In the genomic region with DNA sequence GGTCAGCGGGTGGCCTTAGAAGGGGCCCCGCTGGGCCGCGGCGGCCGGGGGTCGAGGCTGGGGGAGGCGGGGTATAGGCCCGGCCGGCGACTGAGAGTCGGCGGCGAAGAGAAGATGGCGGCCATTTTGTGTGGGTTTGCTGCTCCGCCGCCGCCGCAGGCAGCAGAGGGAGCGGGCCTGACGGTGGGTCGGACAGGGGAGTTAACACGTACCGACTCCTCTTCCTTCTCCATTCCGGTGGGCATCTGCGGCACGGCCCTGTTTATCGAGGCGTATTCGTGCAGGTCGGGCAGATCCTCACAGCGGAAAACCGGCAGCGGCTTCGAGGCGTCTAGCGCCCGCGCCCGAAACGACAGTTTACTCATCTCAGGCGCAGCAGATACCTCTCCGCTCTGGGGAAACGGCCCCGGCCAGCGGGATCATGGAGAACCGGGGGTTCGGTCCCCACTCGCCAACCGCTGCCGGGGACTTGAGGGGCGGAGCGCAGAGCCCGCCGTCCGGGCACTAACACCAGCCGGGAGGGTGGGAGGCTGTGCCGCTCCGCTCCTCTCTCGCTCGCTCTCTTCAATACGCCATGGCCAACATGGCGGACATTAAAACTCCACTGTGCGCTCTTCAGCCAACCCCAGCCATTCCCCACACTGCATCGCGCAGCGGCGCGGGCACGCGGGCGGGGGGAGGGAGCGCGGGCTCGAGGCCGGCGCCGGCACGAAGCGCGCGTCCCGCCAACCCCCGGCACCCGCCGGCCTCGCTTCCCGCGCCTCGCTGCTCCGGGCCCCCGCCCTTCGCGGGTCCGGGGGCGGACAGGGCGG, we compare ENCODE assay signal across 8 cellular contexts. TPM values are rescaled to one million over a fixed set of nuclear protein-coding genes. Genes with fewer than 3 reads are reported as not detected.
DNase-seq lines count a peak whose midpoint lies in the region; ATAC-seq and FAIRE-seq lines count a peak whose summit lies in the region.

A gene with protein sequence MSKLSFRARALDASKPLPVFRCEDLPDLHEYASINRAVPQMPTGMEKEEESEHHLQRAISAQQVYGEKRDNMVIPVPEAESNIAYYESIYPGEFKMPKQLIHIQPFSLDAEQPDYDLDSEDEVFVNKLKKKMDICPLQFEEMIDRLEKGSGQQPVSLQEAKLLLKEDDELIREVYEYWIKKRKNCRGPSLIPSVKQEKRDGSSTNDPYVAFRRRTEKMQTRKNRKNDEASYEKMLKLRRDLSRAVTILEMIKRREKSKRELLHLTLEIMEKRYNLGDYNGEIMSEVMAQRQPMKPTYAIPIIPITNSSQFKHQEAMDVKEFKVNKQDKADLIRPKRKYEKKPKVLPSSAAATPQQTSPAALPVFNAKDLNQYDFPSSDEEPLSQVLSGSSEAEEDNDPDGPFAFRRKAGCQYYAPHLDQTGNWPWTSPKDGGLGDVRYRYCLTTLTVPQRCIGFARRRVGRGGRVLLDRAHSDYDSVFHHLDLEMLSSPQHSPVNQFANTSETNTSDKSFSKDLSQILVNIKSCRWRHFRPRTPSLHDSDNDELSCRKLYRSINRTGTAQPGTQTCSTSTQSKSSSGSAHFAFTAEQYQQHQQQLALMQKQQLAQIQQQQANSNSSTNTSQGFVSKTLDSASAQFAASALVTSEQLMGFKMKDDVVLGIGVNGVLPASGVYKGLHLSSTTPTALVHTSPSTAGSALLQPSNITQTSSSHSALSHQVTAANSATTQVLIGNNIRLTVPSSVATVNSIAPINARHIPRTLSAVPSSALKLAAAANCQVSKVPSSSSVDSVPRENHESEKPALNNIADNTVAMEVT (minus strand): TSS at position 608 of the 812 bp plus-strand sequence. CDS start 243 bp downstream, at position 365.

- ATAC-seq in GM21447 (IDR thresholded peaks at IDR 0.05; ENCODE audit: unreplicated experiment): peak; percentile 70
- peak; percentile 71 for ATAC-seq in activated T-helper 17 cell treated with anti-CD3 and anti-CD28 coated beads, Interleukin-2, amount 50 U/mL, for 72 hours (replicated peaks)
- peak; percentile 88 to 89 for ATAC-seq in natural killer cell treated with Interleukin-12 subunit alpha and Interleukin-12 subunit beta and Interleukin-15 and Interleukin-18, amount 100 ng/mL, for 72 hours
- ATAC-seq in stimulated activated naive CD8-positive, alpha-beta T cell treated with anti-CD3 and anti-CD28 coated beads, Interleukin-15, Interleukin-2, amounts not matched to agents 100 U/mL and 50 U/mL, for 24 hours: peak; percentile 73

- H3K36me3 Mint-ChIP-seq in activated T-helper 17 cell treated with anti-CD3 and anti-CD28 coated beads, Interleukin-2, amount 50 U/mL, for 72 hours (ENCODE audit: low read depth): peaks cover 53% of the 10 kb centered on the region
- peaks cover 4% of the 10 kb centered on the region for H3K36me3 Mint-ChIP-seq in natural killer cell treated with Interleukin-12 subunit alpha and Interleukin-12 subunit beta and Interleukin-15 and Interleukin-18, amount 100 ng/mL, for 72 hours

- no peak for FAIRE-seq in RCC 7860 (lab: Jason Lieb, UNC)

- H3K4me1 Mint-ChIP-seq in activated T-helper 17 cell treated with anti-CD3 and anti-CD28 coated beads, Interleukin-2, amount 50 U/mL, for 72 hours: peaks cover 34% of the 10 kb centered on the region
- H3K4me1 Mint-ChIP-seq in natural killer cell treated with Interleukin-12 subunit alpha and Interleukin-12 subunit beta and Interleukin-15 and Interleukin-18, amount 100 ng/mL, for 72 hours (ENCODE audit: low read depth in 2 of 2): peaks cover 33 to 52% of the 10 kb centered on the region in 2 donors

- peak within 1 kb of the TSS; percentile 97 for H3K27ac Mint-ChIP-seq in activated T-helper 17 cell treated with anti-CD3 and anti-CD28 coated beads, Interleukin-2, amount 50 U/mL, for 72 hours
- peak within 1 kb of the TSS; percentile 95 to 96 for H3K27ac Mint-ChIP-seq in natural killer cell treated with Interleukin-12 subunit alpha and Interleukin-12 subunit beta and Interleukin-15 and Interleukin-18, amount 100 ng/mL, for 72 hours

- peaks cover 10% of the 10 kb centered on the region for H3K36me3 ChIP-seq in HUES6 (ENCODE audit: control insufficient read depth, insufficient read depth, low read length)

- peak within 1 kb of the TSS; percentile 100 for H3K9ac ChIP-seq in HUES6 (ENCODE audit: low read length)

- DNase-seq in DMS153 treated with DMSO at 0.1 percent for 48 hours (lab: John Stamatoyannopoulos, UW; ENCODE audit: unreplicated experiment): peak; percentile 38
- peak; percentile 76 for DNase-seq in RCC 7860 (ENCODE audit: low spot score)
- peak; percentile 87 for DNase-seq in fibroblast of peridontal ligament (ENCODE audit: extremely low read depth)
- DNase-seq in natural killer cell treated with Interleukin-12 subunit alpha and Interleukin-12 subunit beta and Interleukin-15 and Interleukin-18, amount 100 ng/mL, for 72 hours (ENCODE audit: low spot score): peak; percentile 91
- peak; percentile 87 for DNase-seq in stimulated activated naive CD8-positive, alpha-beta T cell treated with anti-CD3 and anti-CD28 coated beads, Interleukin-15, Interleukin-2, amounts not matched to agents 100 U/mL and 50 U/mL, for 24 hours

- H3K27me3 Mint-ChIP-seq in activated T-helper 17 cell treated with anti-CD3 and anti-CD28 coated beads, Interleukin-2, amount 50 U/mL, for 72 hours: no peaks in the 10 kb centered on the region
- H3K27me3 Mint-ChIP-seq in natural killer cell treated with Interleukin-12 subunit alpha and Interleukin-12 subunit beta and Interleukin-15 and Interleukin-18, amount 100 ng/mL, for 72 hours: no peaks in the 10 kb centered on the region

- no peaks in the 10 kb centered on the region for H3K9me3 ChIP-seq in HUES6 (ENCODE audit: control insufficient read depth, insufficient read depth, low read depth, low read length)

- peaks cover 18% of the 10 kb centered on the region for H3K4me1 ChIP-seq in HUES6 (ENCODE audit: control insufficient read depth, insufficient read depth, low read length)

- H3K27me3 ChIP-seq in HUES6 (ENCODE audit: control insufficient read depth, insufficient read depth, low read length): no peaks in the 10 kb centered on the region

- no peaks in the 10 kb centered on the region for H3K9me3 Mint-ChIP-seq in activated T-helper 17 cell treated with anti-CD3 and anti-CD28 coated beads, Interleukin-2, amount 50 U/mL, for 72 hours
- no peaks in the 10 kb centered on the region for H3K9me3 Mint-ChIP-seq in natural killer cell treated with Interleukin-12 subunit alpha and Interleukin-12 subunit beta and Interleukin-15 and Interleukin-18, amount 100 ng/mL, for 72 hours

- peak within 1 kb of the TSS; percentile 100 for H3K27ac ChIP-seq in HUES6 (ENCODE audit: low read depth, low read length)

- H3K4me3 ChIP-seq in HUES6 (ENCODE audit: low read depth, low read length): peak within 1 kb of the TSS; percentile 91

- H3K4me3 Mint-ChIP-seq in activated T-helper 17 cell treated with anti-CD3 and anti-CD28 coated beads, Interleukin-2, amount 50 U/mL, for 72 hours: peak within 1 kb of the TSS; percentile 95
- peak within 1 kb of the TSS; percentile 89 for H3K4me3 Mint-ChIP-seq in natural killer cell treated with Interleukin-12 subunit alpha and Interleukin-12 subunit beta and Interleukin-15 and Interleukin-18, amount 100 ng/mL, for 72 hours

RNA-seq across cellular contexts. Expression of the gene that starts here (rescaled TPM):
- total RNA-seq in activated T-helper 17 cell treated with anti-CD3 and anti-CD28 coated beads, Interleukin-2, amount 50 U/mL, for 72 hours: 10 to 100 TPM; 36.3 to 40.4 TPM
- total RNA-seq in natural killer cell treated with Interleukin-12 subunit alpha and Interleukin-12 subunit beta and Interleukin-15 and Interleukin-18, amount 100 ng/mL, for 72 hours: 10 to 100 TPM; 43.4 to 45.9 TPM

Comparison
In these comparisons a context has a peak if more than half of its experiments do, and no peak if none do; other contexts are left out.
1. Peak in every context shown above with its lines: DNase-seq, ATAC-seq, H3K4me3 ChIP-seq and H3K27ac ChIP-seq.
2. DNase-seq: peak in every context shown above with its lines; median percentile 91 in natural killer cell treated with Interleukin-12 subunit alpha and Interleukin-12 subunit beta and Interleukin-15 and Interleukin-18, amount 100 ng/mL, for 72 hours; 87 in fibroblast of peridontal ligament; 87 in stimulated activated naive CD8-positive, alpha-beta T cell treated with anti-CD3 and anti-CD28 coated beads, Interleukin-15, Interleukin-2, amounts not matched to agents 100 U/mL and 50 U/mL, for 24 hours; 76 in RCC 7860; 38 in DMS153 treated with DMSO at 0.1 percent for 48 hours.